Comparison of ENCODE assay signal across 21 cellular contexts in the genomic region with DNA sequence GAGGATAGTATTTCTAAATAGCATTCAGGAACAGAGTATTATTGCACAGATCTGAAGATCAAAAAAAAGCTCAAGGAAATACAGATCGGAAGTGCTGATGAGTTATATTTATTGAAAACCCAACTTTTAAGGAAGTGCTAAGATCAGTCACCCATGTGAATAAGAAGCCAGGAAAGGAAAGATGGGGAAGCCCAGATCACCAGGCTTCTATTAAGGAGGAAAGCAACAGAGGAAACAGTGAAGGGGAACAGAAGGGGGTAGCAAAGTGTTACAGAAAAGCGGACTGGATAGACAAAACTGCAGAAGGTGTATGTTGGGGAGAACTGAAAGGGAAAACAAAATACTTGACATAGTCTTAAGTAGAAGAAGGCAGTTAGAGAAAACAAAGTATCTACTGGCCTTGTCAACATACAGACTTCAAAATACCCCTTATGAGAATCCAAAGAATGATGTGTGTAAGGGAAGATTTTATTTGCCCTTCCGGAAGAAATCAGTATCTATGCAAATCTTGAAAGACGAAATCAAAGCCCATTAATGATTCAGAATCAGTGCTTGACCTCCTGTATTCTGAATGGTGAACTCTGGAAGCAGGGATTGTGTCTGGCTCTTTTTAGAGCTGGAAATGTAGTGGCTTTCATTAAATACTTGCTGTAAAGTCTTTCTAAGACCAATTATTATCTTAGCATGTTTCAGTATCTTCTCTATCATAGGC. TPM values are rescaled to one million over a fixed set of nuclear protein-coding genes. Genes with fewer than 3 reads are reported as not detected.
DNase-seq lines count a peak whose midpoint lies in the region; ATAC-seq and TF ChIP-seq lines count a peak whose summit lies in the region.
"Had no signal": no experiment of that assay in that cellular context is flagged by ENCODE, and none has a peak within 500 bp of the region (broad histone marks: within the 10 kb centered on the region; RNA-seq: fewer than 3 reads in every experiment).

No MANE protein-coding gene starts in this region.

- H3K4me1 ChIP-seq in left ventricle myocardium inferior (peaks cover 27% of the 10 kb centered on the region), PC-3 (ENCODE audit: insufficient read depth, low read length) (peaks cover 5% of the 10 kb centered on the region), Peyer's patch (no peaks in the 10 kb centered on the region)
- H3K4me1 ChIP-seq: parathyroid adenoma, SJSA1 had no signal

- no peak for TF ChIP-seq POLR2A in Peyer's patch (IDR thresholded peaks at IDR 0.05)

- intact Hi-C loops in left ventricle myocardium inferior (cut with micrococcal nuclease) = no loop called here
- intact Hi-C loops in cardiac septum (cut with DNase I) = no loop called here
- intact Hi-C loops in PC-3 (cut with micrococcal nuclease) = no loop called here

- H3K27me3 ChIP-seq in left ventricle myocardium inferior (ENCODE audit: low read depth) (no peaks in the 10 kb centered on the region), PC-3 (ENCODE audit: low read length) (no peaks in the 10 kb centered on the region), Peyer's patch (no peaks in the 10 kb centered on the region)
- H3K27me3 ChIP-seq: SJSA1 had no signal

- CTCF ChIA-PET in PC-3 (lab: Charles Lee) = no interaction called here

- H3K9me3 ChIP-seq in left ventricle myocardium inferior (replicated peaks) (no peaks in the 10 kb centered on the region), PC-3 (ENCODE audit: low read length) (no peaks in the 10 kb centered on the region), Peyer's patch (no peaks in the 10 kb centered on the region)
- H3K9me3 ChIP-seq: A549, SJSA1 had no signal

- H3K36me3 Mint-ChIP-seq in immature natural killer cell = peaks cover 14 to 23% (median 22%) of the 10 kb centered on the region in 3 donors
- peaks cover 17 to 23% of the 10 kb centered on the region in 2 donors for H3K36me3 Mint-ChIP-seq in stimulated activated naive B cell treated with anti-CD40 and anti-IgM and Interleukin-4, amounts not matched to agents 10 μg/mL and 1 μg/mL and 100 μg/mL, for 72 hours

- no peak overlapping the region for H3K4me2 ChIP-seq in PC-3 (ENCODE audit: low read length)
- H3K4me2 ChIP-seq: A549, KMS-11 had no signal

- TF ChIP-seq CTCF in left ventricle myocardium inferior (IDR thresholded peaks at IDR 0.05; ENCODE audit: borderline replicate concordance) (no peak), PC-3 (conservative IDR thresholded peaks at IDR 0.05; ENCODE audit: low read depth, low read length) (no peak), Peyer's patch (IDR thresholded peaks at IDR 0.05) (no peak)

- POLR2A ChIA-PET in PC-3 (lab: Charles Lee; ENCODE audit: unreplicated experiment) = no interaction called here

- H3K36me3 ChIP-seq in left ventricle myocardium inferior = peaks cover 40% of the 10 kb centered on the region
- peaks cover 18% of the 10 kb centered on the region for H3K36me3 ChIP-seq in PC-3 (ENCODE audit: low read depth, low read length)
- H3K36me3 ChIP-seq in Peyer's patch = peaks cover 0 to 37% (median 0%) of the 10 kb centered on the region in 3 donors

- ATAC-seq in PC-3 = no peak
- ATAC-seq in stimulated activated naive B cell treated with anti-CD40 and anti-IgM and Interleukin-4, amounts not matched to agents 10 μg/mL and 1 μg/mL and 100 μg/mL, for 72 hours (replicated peaks) = peak; percentile 60 to 73
- no peak for ATAC-seq in esophagus mucosa
- ATAC-seq: A549, natural killer cell had no signal

- no peak overlapping the region for H2AFZ ChIP-seq in PC-3 (ENCODE audit: low read length)
- H2AFZ ChIP-seq: parathyroid adenoma had no signal

- no peak overlapping the region for H3K4me3 Mint-ChIP-seq in immature natural killer cell
- H3K4me3 Mint-ChIP-seq in stimulated activated naive B cell treated with anti-CD40 and anti-IgM and Interleukin-4, amounts not matched to agents 10 μg/mL and 1 μg/mL and 100 μg/mL, for 72 hours = no peak overlapping the region
- H3K4me3 Mint-ChIP-seq: natural killer cell had no signal

- no peaks in the 10 kb centered on the region for H3K79me2 ChIP-seq in PC-3 (ENCODE audit: low read length)
- H3K79me2 ChIP-seq: parathyroid adenoma had no signal

- no peaks in the 10 kb centered on the region for H3F3A ChIP-seq in PC-3 (ENCODE audit: low read length, unreplicated experiment)

- H3K4me3 ChIP-seq in left ventricle myocardium inferior = no peak overlapping the region
- H3K4me3 ChIP-seq in PC-3 (ENCODE audit: low read length) = no peak overlapping the region
- H3K4me3 ChIP-seq in Peyer's patch = no peak overlapping the region
- H3K4me3 ChIP-seq: A549, SJSA1 had no signal

- H3K27ac Mint-ChIP-seq in immature natural killer cell = peak overlapping the region in 5 of 6 donors; percentile 3 to 76 (median 43)
- H3K27ac Mint-ChIP-seq in stimulated activated naive B cell treated with anti-CD40 and anti-IgM and Interleukin-4, amounts not matched to agents 10 μg/mL and 1 μg/mL and 100 μg/mL, for 72 hours = no peak overlapping the region

- H3K9ac ChIP-seq in PC-3 (ENCODE audit: low read length) = no peak overlapping the region
- H3K9ac ChIP-seq: KMS-11, parathyroid adenoma had no signal

- no peaks in the 10 kb centered on the region for H4K20me1 ChIP-seq in PC-3 (ENCODE audit: low read length)

- H3K27ac ChIP-seq in left ventricle myocardium inferior (replicated peaks) (peak overlapping the region; percentile 3), PC-3 (ENCODE audit: low read length) (no peak overlapping the region), Peyer's patch (no peak overlapping the region)
- H3K27ac ChIP-seq: A549, KMS-11, parathyroid adenoma, SJSA1 had no signal

- H3K4me1 Mint-ChIP-seq in immature natural killer cell = peaks cover 2 to 13% of the 10 kb centered on the region in 2 donors
- peaks cover 9 to 10% of the 10 kb centered on the region in 2 donors for H3K4me1 Mint-ChIP-seq in stimulated activated naive B cell treated with anti-CD40 and anti-IgM and Interleukin-4, amounts not matched to agents 10 μg/mL and 1 μg/mL and 100 μg/mL, for 72 hours

- H3K9me3 Mint-ChIP-seq in immature natural killer cell = no peaks in the 10 kb centered on the region
- no peaks in the 10 kb centered on the region for H3K9me3 Mint-ChIP-seq in stimulated activated naive B cell treated with anti-CD40 and anti-IgM and Interleukin-4, amounts not matched to agents 10 μg/mL and 1 μg/mL and 100 μg/mL, for 72 hours
- H3K9me3 Mint-ChIP-seq: natural killer cell had no signal

- H3K27me3 Mint-ChIP-seq in immature natural killer cell (ENCODE audit: low read depth in 3 of 3) = peaks cover 0 to 4% (median 0%) of the 10 kb centered on the region in 3 donors
- no peaks in the 10 kb centered on the region for H3K27me3 Mint-ChIP-seq in stimulated activated naive B cell treated with anti-CD40 and anti-IgM and Interleukin-4, amounts not matched to agents 10 μg/mL and 1 μg/mL and 100 μg/mL, for 72 hours

- DNase-seq in left ventricle myocardium inferior (no peak), cardiac septum (ENCODE audit: low spot score) (no peak), PC-3 (no peak), immature natural killer cell (no peak), Peyer's patch (no peak), NCI-H146 treated with DMSO at 0.1 percent for 48 hours (lab: John Stamatoyannopoulos, UW; ENCODE audit: unreplicated experiment) (no peak)
- DNase-seq in stimulated activated naive B cell treated with anti-CD40 and anti-IgM and Interleukin-4, amounts not matched to agents 10 μg/mL and 1 μg/mL and 100 μg/mL, for 72 hours = no peak
- DNase-seq: activated CD8-positive, alpha-beta memory T cell treated with anti-CD3 and anti-CD28 coated beads for 24 hours; activated naive CD4-positive, alpha-beta T cell treated with anti-CD3 and anti-CD28 coated beads, Interleukin-2, amount 50 U/mL, for 16 hours; activated T-cell treated with anti-CD3 and anti-CD28 coated beads, Interleukin-2, amount 50 U/mL, for 48 hours; aorta; mesenchymal stem cell; natural killer cell; NCI-H1105 treated with DMSO at 0.1 percent for 48 hours; NCI-H524 treated with DMSO at 0.1 percent for 48 hours; stimulated activated CD4-positive, alpha-beta T cell treated with anti-CD3 and anti-CD28 coated beads, Interleukin-4, amount 100 ng/mL, for 1 hour had no signal

- no peaks in the 10 kb centered on the region for H3K9me2 ChIP-seq in PC-3 (replicated peaks; ENCODE audit: low read length)

- TSS peak; percentile 19 for BruUV-seq in PC-3 (replicated peaks; lab: Mats Ljungman, UMichigan)

RNA-seq across cellular contexts. Expression of a gene that starts 12.1 kb away (rescaled TPM):
- 26.1 TPM for total RNA-seq in left ventricle myocardium inferior
- total RNA-seq in cardiac septum = 32.3 TPM
- 30.3 and 35.9 TPM in 2 replicates for total RNA-seq in PC-3 (2014; rRNA removed)
- 10 to 100 TPM; 52.3 to 64.8 (median 57.6) TPM for polyA plus RNA-seq in immature natural killer cell
- total RNA-seq in Peyer's patch = 10 to 100 TPM; 25.0 to 54.5 (median 36.7) TPM
- total RNA-seq in esophagus mucosa = 25.7 TPM

Comparison
In these comparisons a context has a peak if more than half of its experiments do, and no peak if none do; other contexts are left out.
1. ATAC-seq: peak in stimulated activated naive B cell treated with anti-CD40 and anti-IgM and Interleukin-4, amounts not matched to agents 10 μg/mL and 1 μg/mL and 100 μg/mL, for 72 hours (2 of 2); none in PC-3 (single experiment) and esophagus mucosa (single experiment).